ENCODE assay signal across 8 cellular contexts in the genomic region with DNA sequence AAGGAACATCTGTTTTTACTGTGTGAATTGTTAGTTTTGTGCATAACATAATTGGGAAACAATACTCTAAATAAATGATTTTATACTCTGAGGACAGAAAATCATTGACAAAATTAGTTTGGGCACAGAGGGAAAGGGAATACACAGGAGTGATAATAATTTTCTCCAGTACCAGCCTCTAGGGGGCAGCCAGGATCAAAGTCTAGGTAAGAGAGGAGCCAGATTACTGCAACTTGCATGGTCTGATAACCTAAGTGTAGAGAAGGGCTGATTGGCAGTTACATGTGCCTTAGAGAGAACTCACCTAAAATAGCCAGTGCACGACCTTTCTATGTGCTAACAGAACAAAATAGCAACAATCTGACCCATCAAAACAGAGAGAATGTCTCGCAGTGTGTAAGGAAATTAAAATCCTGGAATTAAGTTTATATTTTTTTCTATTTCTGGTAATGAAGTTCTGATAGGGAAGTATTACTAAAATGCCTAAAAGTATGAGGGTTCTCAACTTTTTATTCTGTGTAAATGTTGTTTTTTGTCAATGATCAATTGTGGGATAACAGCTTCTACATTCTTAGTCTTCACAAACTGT.
DNase-seq lines count a peak whose midpoint lies in the region; FAIRE-seq and TF ChIP-seq lines count a peak whose summit lies in the region.

No MANE protein-coding gene starts in this region.

- H3K4me3 ChIP-seq in brain microvascular endothelial cell (ENCODE audit: low read depth, low read length): no peak overlapping the region
- H3K4me3 ChIP-seq in kidney epithelial cell (ENCODE audit: low read depth, low read length): no peak overlapping the region
- no peak overlapping the region for H3K4me3 ChIP-seq in vagina

- no peaks in the 10 kb centered on the region for H3K4me1 ChIP-seq in vagina

- no peaks in the 10 kb centered on the region for H3K9me3 ChIP-seq in vagina

- TF ChIP-seq CTCF in brain microvascular endothelial cell (IDR thresholded peaks at IDR 0.05; ENCODE audit: low read depth, low read length, missing control alignments): peak; percentile 85
- TF ChIP-seq CTCF in kidney epithelial cell (IDR thresholded peaks at IDR 0.05; ENCODE audit: insufficient read depth, low read length, poor library complexity, severe bottlenecking): peak; percentile 80
- no peak for TF ChIP-seq CTCF in vagina (IDR thresholded peaks at IDR 0.05)

- peak; percentile 91 for FAIRE-seq in GM19239 (lab: Jason Lieb, UNC)

- in situ Hi-C loops in brain microvascular endothelial cell (cut with HindIII; ENCODE audit: low pct_ligation_motif_present, low sequenced_read_pairs): no loop called here

- no peak for TF ChIP-seq POLR2A in vagina (IDR thresholded peaks at IDR 0.05)

- peak; percentile 26 for DNase-seq in COR-L47 (lab: John Stamatoyannopoulos, UW)
- peak; percentile 1 for DNase-seq in GM19239 (ENCODE audit: insufficient read length, low spot score)
- DNase-seq in LHCN-M2 (ENCODE audit: low read depth): peak; percentile 61
- peak; percentile 34 for DNase-seq in SKM-1 treated with dmso at 0.1 percent for 144 hours (lab: John Stamatoyannopoulos, UW; ENCODE audit: unreplicated experiment)
- DNase-seq in brain microvascular endothelial cell: peak; percentile 49
- DNase-seq in kidney epithelial cell (ENCODE audit: low read depth): peak; percentile 14
- DNase-seq in stimulated activated CD4-positive, alpha-beta T cell treated with anti-CD3 and anti-CD28 coated beads, TNF-alpha, amount 100 ng/mL, for 4 hours (ENCODE audit: low read depth in 3 of 3): peak in 2 of 3 experiments; percentile 9 to 31
- no peak for DNase-seq in vagina (ENCODE audit: extremely low spot score in 2 of 2)

- intact Hi-C loops in vagina (cut with DNase I): no loop called here

- H3K36me3 ChIP-seq in brain microvascular endothelial cell (replicated peaks) (no peaks in the 10 kb centered on the region), kidney epithelial cell (ENCODE audit: control insufficient read depth, insufficient read depth, low read length) (no peaks in the 10 kb centered on the region), vagina (no peaks in the 10 kb centered on the region)

- H3K27me3 ChIP-seq in brain microvascular endothelial cell (replicated peaks) (no peaks in the 10 kb centered on the region), kidney epithelial cell (ENCODE audit: control insufficient read depth, insufficient read depth, low read length) (no peaks in the 10 kb centered on the region), vagina (no peaks in the 10 kb centered on the region)

- H3K27ac ChIP-seq in brain microvascular endothelial cell (no peak overlapping the region), vagina (no peak overlapping the region)

Comparison
In these comparisons a context has a peak if more than half of its experiments do, and no peak if none do; other contexts are left out.
1. DNase-seq: peak in COR-L47 (single experiment), GM19239 (single experiment), LHCN-M2 (single experiment), SKM-1 treated with dmso at 0.1 percent for 144 hours (single experiment), brain microvascular endothelial cell (single experiment), kidney epithelial cell (single experiment) and stimulated activated CD4-positive, alpha-beta T cell treated with anti-CD3 and anti-CD28 coated beads, TNF-alpha, amount 100 ng/mL, for 4 hours (2 of 3); none in vagina (0 of 2).
2. CTCF ChIP-seq: peak in brain microvascular endothelial cell (single experiment) and kidney epithelial cell (single experiment); none in vagina (0 of 3).